18 cellular contexts compared by ENCODE assay signal in genomic region chr6:169918954-169919549, GRCh38.
A peak's percentile ranks its signal among the peaks of the same experiment; 100 is the strongest.
DNase-seq lines count a peak whose midpoint lies in the region; ATAC-seq, FAIRE-seq and TF ChIP-seq lines count a peak whose summit lies in the region.
"Had no signal": no experiment of that assay in that cellular context is flagged by ENCODE, and none has a peak within 500 bp of the region (broad histone marks: within the 10 kb centered on the region; RNA-seq: fewer than 3 reads in every experiment).

No MANE protein-coding gene starts in this region.

- no peak overlapping the region for H3K9ac ChIP-seq in HepG2 (ENCODE audit: insufficient read depth, low read depth, low read length)
- no peak overlapping the region for H3K9ac ChIP-seq in H1 (replicated peaks in 1 of 4; ENCODE audit: extremely low read depth in 1 of 4, low read depth in 3 of 4, low read length in 3 of 4)
- peak overlapping the region; percentile 17 for H3K9ac ChIP-seq in neuronal stem cell (ENCODE audit: low read depth, low read length, poor library complexity)
- H3K9ac ChIP-seq: BLaER1 had no signal

- no peak overlapping the region for H2AFZ ChIP-seq in HepG2 (ENCODE audit: low read length)
- H2AFZ ChIP-seq in H1 (ENCODE audit: low read length) = no peak overlapping the region
- H2AFZ ChIP-seq in neuronal stem cell (ENCODE audit: low read length) = no peak overlapping the region
- H2AFZ ChIP-seq: GM23338 had no signal

- H3K14ac ChIP-seq in H1 (ENCODE audit: insufficient read length) = no peak overlapping the region
- H3K14ac ChIP-seq in neuronal stem cell (ENCODE audit: low read length) = peak overlapping the region; percentile 79

- 0 out of 2 replicates have a peak overlapping the region, but pooled peaks have one; percentile 61 for H2BK20ac ChIP-seq in H1 (ENCODE audit: low read length)

- FAIRE-seq in HepG2 (lab: Jason Lieb, UNC) (no peak), H1 (lab: Jason Lieb, UNC) (no peak)
- FAIRE-seq: GM19239 had no signal

- H3K4me3 Mint-ChIP-seq in activated T-cell treated with anti-CD3 and anti-CD28 coated beads, Interleukin-2, amount 50 U/mL, for 4 hours = no peak overlapping the region
- H3K4me3 Mint-ChIP-seq: CD14-positive monocyte; CD4-positive, alpha-beta memory T cell; GM23338; H9 had no signal

- TF ChIP-seq EP300 in HepG2 (IDR thresholded peaks at IDR 0.05; ENCODE audit: low read depth in 2 of 2, low read length in 2 of 2) (no peak), HepG2 (CRISPR knock-in tag; IDR thresholded peaks at IDR 0.05; ENCODE audit: borderline replicate concordance) (no peak), H1 (IDR thresholded peaks at IDR 0.05; ENCODE audit: borderline replicate concordance in 1 of 2, low read depth in 2 of 2, low read length in 2 of 2) (no peak), sigmoid colon (IDR thresholded peaks at IDR 0.05) (no peak), stomach (IDR thresholded peaks at IDR 0.05) (no peak)

- 70% methylated on average over 24 of the region's 26 CpGs for WGBS in HepG2 (ENCODE audit: low lambda C conversion rate)
- whole genome bisulfite sequencing in right lobe of liver (ENCODE audit: insufficient coverage, low coverage, low lambda C conversion rate, missing lambda C conversion rate) = 74% methylated on average over 15 of the region's 26 CpGs
- 88% methylated on average over 26 of the region's 26 CpGs; no CpG with 5 or more reads in 1 of the 2 experiments for WGBS in H1 (ENCODE audit: extremely low coverage in 1 of 2, insufficient coverage in 1 of 2, insufficient read length in 1 of 2, insufficient replicate concordance in 2 of 2, low coverage in 1 of 2, low lambda C conversion rate in 2 of 2, missing lambda C conversion rate in 1 of 2), 2 experiments
- no CpG with 5 or more reads among the region's 26 CpGs for WGBS in neuronal stem cell (ENCODE audit: extremely low coverage in 2 of 2, insufficient read length in 2 of 2, insufficient replicate concordance in 1 of 2), 2 donors
- 90% methylated on average over 26 of the region's 26 CpGs for WGBS in sigmoid colon, 2 donors
- WGBS in stomach, 5 donors = 85 to 92% (median 92%) methylated on average over 24 to 26 of the region's 26 CpGs

- 0 out of 2 replicates have a peak overlapping the region, but pooled peaks have one; percentile 78 for H2BK5ac ChIP-seq in H1 (ENCODE audit: low read depth, low read length)
- H2BK5ac ChIP-seq in neuronal stem cell (ENCODE audit: low read length) = no peak overlapping the region

- no peak overlapping the region for H4K5ac ChIP-seq in H1 (ENCODE audit: insufficient read length, low read depth, low read length)

- CTCF ChIA-PET in HepG2 (lab: Yijun Ruan, JAX; ENCODE audit: low intra/inter-chr PET ratio, low total read pairs) (no interaction called here), H1 (lab: Charles Lee; ENCODE audit: partially characterized antibody) (interaction anchor here (1.2 kb wide), 1 partner anchor 112 kb away, joined by 3 read pairs; no protein-coding TSS in a partner anchor)

- intact Hi-C loops in HepG2 (cut with micrococcal nuclease; ENCODE audit: unreplicated experiment) (no loop called here), right lobe of liver (cut with DNase I) (no loop called here), sigmoid colon (cut with DNase I) (no loop called here), stomach (cut with DNase I; ENCODE audit: low total_unique reads) (no loop called here)

- no TSS peak for BruUV-seq in HepG2 (replicated peaks; lab: Mats Ljungman, UMichigan)

- no peak overlapping the region for H3K4me2 ChIP-seq in HepG2 (ENCODE audit: low read depth, low read length)
- no peak overlapping the region for H3K4me2 ChIP-seq in H1 (ENCODE audit: insufficient read depth in 1 of 2, low read depth in 2 of 2, low read length in 2 of 2)
- H3K4me2 ChIP-seq in neuronal stem cell (ENCODE audit: insufficient read depth, low read length, poor library complexity, severe bottlenecking) = no peak overlapping the region
- H3K4me2 ChIP-seq: GM23338 had no signal

- H2BK12ac ChIP-seq in H1 (ENCODE audit: low read depth, low read length) (peak overlapping the region; percentile 60; the same call in 1 of the 2 replicates), neuronal stem cell (ENCODE audit: low read length) (no peak overlapping the region)

- peak overlapping the region; percentile 71 for H3K4ac ChIP-seq in H1 (replicated peaks; ENCODE audit: insufficient read length, low read depth, low read length)
- H3K4ac ChIP-seq in neuronal stem cell (ENCODE audit: low read length) = peak overlapping the region; percentile 1

- H3K23me2 ChIP-seq in H1 (ENCODE audit: low read depth, low read length) = peaks cover 8% of the 10 kb centered on the region; the same call in 1 of the 2 replicates

- no peaks in the 10 kb centered on the region for H3K36me3 Mint-ChIP-seq in activated T-cell treated with anti-CD3 and anti-CD28 coated beads, Interleukin-2, amount 50 U/mL, for 4 hours (ENCODE audit: insufficient read depth)
- H3K36me3 Mint-ChIP-seq: CD14-positive monocyte; CD4-positive, alpha-beta memory T cell had no signal

- peaks cover 3% of the 10 kb centered on the region for H3K27me3 Mint-ChIP-seq in activated T-cell treated with anti-CD3 and anti-CD28 coated beads, Interleukin-2, amount 50 U/mL, for 4 hours (ENCODE audit: low read depth)

- H3K4me1 ChIP-seq in HepG2 (ENCODE audit: insufficient read depth, low read length) = peaks cover 39% of the 10 kb centered on the region
- peaks cover 0 to 34% (median 19%) of the 10 kb centered on the region in 4 donors for H3K4me1 ChIP-seq in right lobe of liver
- no peaks in the 10 kb centered on the region; a peak in 1 of 7 replicates for H3K4me1 ChIP-seq in H1 (replicated peaks in 1 of 4; ENCODE audit: control insufficient read depth in 3 of 4, insufficient read depth in 4 of 4, low read length in 3 of 4)
- H3K4me1 ChIP-seq in neuronal stem cell (ENCODE audit: control insufficient read depth in 2 of 2, insufficient read depth in 1 of 2, low read depth in 1 of 2, low read length in 2 of 2) = peaks cover 2 to 16% of the 10 kb centered on the region in 2 donors
- H3K4me1 ChIP-seq in sigmoid colon = no peaks in the 10 kb centered on the region
- peaks cover 0 to 11% (median 4%) of the 10 kb centered on the region in 4 donors for H3K4me1 ChIP-seq in stomach

- no peak overlapping the region for H3K4me3 ChIP-seq in HepG2 (replicated peaks in 1 of 3; ENCODE audit: insufficient read depth in 1 of 3, low read depth in 2 of 3, low read length in 3 of 3)
- H3K4me3 ChIP-seq in right lobe of liver = no peak overlapping the region
- no peak overlapping the region for H3K4me3 ChIP-seq in H1 (ENCODE audit: extremely low read depth in 1 of 4, insufficient read depth in 2 of 4, low read depth in 3 of 4, low read length in 4 of 4)
- peak overlapping the region in 1 of 2 donors; percentile 60 for H3K4me3 ChIP-seq in neuronal stem cell (ENCODE audit: low read length in 2 of 2)
- H3K4me3 ChIP-seq in sigmoid colon = no peak overlapping the region
- no peak overlapping the region for H3K4me3 ChIP-seq in stomach
- H3K4me3 ChIP-seq: BLaER1, GM23338 had no signal

- TF ChIP-seq POLR2A in HepG2 (IDR thresholded peaks at IDR 0.05; ENCODE audit: insufficient read depth in 1 of 2, low read depth in 2 of 2, low read length in 2 of 2) = no peak
- TF ChIP-seq POLR2A in right lobe of liver (IDR thresholded peaks at IDR 0.05) = no peak
- no peak for TF ChIP-seq POLR2A in H1 (IDR thresholded peaks at IDR 0.05; ENCODE audit: control extremely low read depth in 1 of 2, low read depth in 2 of 2, low read length in 2 of 2)
- no peak for TF ChIP-seq POLR2A in sigmoid colon (IDR thresholded peaks at IDR 0.05)
- no peak for TF ChIP-seq POLR2A in stomach (IDR thresholded peaks at IDR 0.05)

- H3K36me3 ChIP-seq in HepG2 (replicated peaks in 1 of 2; ENCODE audit: control insufficient read depth in 1 of 2, insufficient read depth in 2 of 2, low read length in 2 of 2) (no peaks in the 10 kb centered on the region), right lobe of liver (no peaks in the 10 kb centered on the region), H1 (ENCODE audit: control insufficient read depth in 2 of 4, insufficient read depth in 4 of 4, low read length in 3 of 4) (no peaks in the 10 kb centered on the region; a peak in 1 of 8 replicates), neuronal stem cell (replicated peaks in 1 of 2; ENCODE audit: control insufficient read depth in 2 of 2, insufficient read depth in 2 of 2, low read length in 2 of 2) (no peaks in the 10 kb centered on the region), sigmoid colon (no peaks in the 10 kb centered on the region), stomach (no peaks in the 10 kb centered on the region)
- H3K36me3 ChIP-seq: BLaER1 had no signal

- H3K18ac ChIP-seq in H1 (ENCODE audit: extremely low read depth, low read length) = no peak overlapping the region
- peak overlapping the region; percentile 51 for H3K18ac ChIP-seq in neuronal stem cell (ENCODE audit: low read length)

- H3K9me3 Mint-ChIP-seq in activated T-cell treated with anti-CD3 and anti-CD28 coated beads, Interleukin-2, amount 50 U/mL, for 4 hours = no peaks in the 10 kb centered on the region
- H3K9me3 Mint-ChIP-seq: CD4-positive, alpha-beta memory T cell had no signal

- H2BK120ac ChIP-seq in H1 (replicated peaks; ENCODE audit: low read depth, low read length) = no peak overlapping the region
- no peak overlapping the region for H2BK120ac ChIP-seq in neuronal stem cell (ENCODE audit: low read depth, low read length)

- H4K91ac ChIP-seq in H1 (replicated peaks; ENCODE audit: insufficient read length, low read length) (peak overlapping the region; percentile 89), neuronal stem cell (ENCODE audit: low read depth, low read length, poor library complexity) (peak overlapping the region; percentile 34)

- in situ Hi-C loops in HepG2 (cut with HindIII; ENCODE audit: extremely low pct_ligation_motif_present, low pct_unique_long_range_greater_than_20kb) = no loop called here

- TF ChIP-seq RAD21 in HepG2 (CRISPR knock-in tag; IDR thresholded peaks at IDR 0.05) = no peak
- no peak for TF ChIP-seq RAD21 in H1 (IDR thresholded peaks at IDR 0.05 in 1 of 2, conservative IDR thresholded peaks at IDR 0.05 in 1 of 2; ENCODE audit: low read depth in 2 of 2, low read length in 2 of 2)

- H3K79me2 ChIP-seq in HepG2 (ENCODE audit: insufficient read depth, low read length) (no peaks in the 10 kb centered on the region), H1 (ENCODE audit: control insufficient read depth in 1 of 2, insufficient read depth in 2 of 2, low read length in 2 of 2) (no peaks in the 10 kb centered on the region)

- H4K20me1 ChIP-seq in HepG2 (ENCODE audit: insufficient read depth, low read length) = no peaks in the 10 kb centered on the region
- H4K20me1 ChIP-seq in H1 (replicated peaks in 1 of 2; ENCODE audit: control insufficient read depth in 1 of 2, insufficient read depth in 2 of 2, low read length in 2 of 2) = peaks cover 0 to 1% of the 10 kb centered on the region in 2 experiments
- H4K20me1 ChIP-seq: BLaER1 had no signal

- 0 out of 2 replicates have a peak, but pooled peaks cover 2% of the 10 kb centered on the region for H3K79me1 ChIP-seq in H1 (ENCODE audit: low read depth, low read length)
- no peaks in the 10 kb centered on the region for H3K79me1 ChIP-seq in neuronal stem cell (ENCODE audit: low read depth, low read length)

- no peak overlapping the region for H3K23ac ChIP-seq in H1 (ENCODE audit: insufficient read length)
- H3K23ac ChIP-seq in neuronal stem cell (ENCODE audit: low read depth, low read length, poor library complexity) = peak overlapping the region; percentile 21

- no peak overlapping the region for H3K27ac ChIP-seq in HepG2 (ENCODE audit: extremely low read length, insufficient read depth, low read length)
- no peak overlapping the region for H3K27ac ChIP-seq in right lobe of liver
- no peak overlapping the region for H3K27ac ChIP-seq in H1 (ENCODE audit: low read depth, low read length)
- no peak overlapping the region for H3K27ac ChIP-seq in neuronal stem cell (replicated peaks; ENCODE audit: low read length)
- no peak overlapping the region for H3K27ac ChIP-seq in sigmoid colon
- no peak overlapping the region for H3K27ac ChIP-seq in stomach
- H3K27ac ChIP-seq: BLaER1 had no signal

- peak overlapping the region; percentile 65 for H2AK5ac ChIP-seq in H1 (ENCODE audit: low read depth, low read length)
- no peak overlapping the region for H2AK5ac ChIP-seq in neuronal stem cell (ENCODE audit: low read depth, low read length)

- POLR2A ChIA-PET in HepG2 (lab: Yijun Ruan, JAX) = no interaction called here
- POLR2A ChIA-PET in H1 (lab: Charles Lee; ENCODE audit: partially characterized antibody) = no interaction called here

- no peaks in the 10 kb centered on the region; a peak in 2 of 5 replicates for H3K27me3 ChIP-seq in HepG2 (ENCODE audit: control insufficient read depth in 1 of 2, insufficient read depth in 2 of 2, low read length in 2 of 2)
- H3K27me3 ChIP-seq in right lobe of liver = no peaks in the 10 kb centered on the region
- no peaks in the 10 kb centered on the region for H3K27me3 ChIP-seq in H1 (replicated peaks in 1 of 4; ENCODE audit: control insufficient read depth in 3 of 4, extremely low read depth in 1 of 4, insufficient read depth in 3 of 4, low read length in 3 of 4)
- no peaks in the 10 kb centered on the region for H3K27me3 ChIP-seq in neuronal stem cell (ENCODE audit: control insufficient read depth in 3 of 3, insufficient read depth in 3 of 3, low read depth in 1 of 3, low read length in 3 of 3)
- peaks cover 0 to 17% (median 0%) of the 10 kb centered on the region in 3 donors for H3K27me3 ChIP-seq in sigmoid colon
- peaks cover 0 to 5% (median 0%) of the 10 kb centered on the region in 3 donors for H3K27me3 ChIP-seq in stomach
- H3K27me3 ChIP-seq: BLaER1 had no signal

- H2BK15ac ChIP-seq in H1 (ENCODE audit: low read length) = 0 out of 2 replicates have a peak overlapping the region, but pooled peaks have one; percentile 99
- no peak overlapping the region for H2BK15ac ChIP-seq in neuronal stem cell (ENCODE audit: low read length)

- no peak overlapping the region for H3K56ac ChIP-seq in H1 (replicated peaks; ENCODE audit: insufficient read length, low read depth, low read length)

- TF ChIP-seq CTCF in HepG2 (CRISPR knock-in tag; IDR thresholded peaks at IDR 0.05) (no peak), right lobe of liver (IDR thresholded peaks at IDR 0.05) (no peak), H1 (IDR thresholded peaks at IDR 0.05; ENCODE audit: control extremely low read depth in 1 of 3, insufficient read depth in 1 of 3, low read depth in 1 of 3, low read length in 3 of 3) (no peak), sigmoid colon (IDR thresholded peaks at IDR 0.05) (no peak), stomach (IDR thresholded peaks at IDR 0.05) (no peak)

- H3K9me3 ChIP-seq in HepG2 (ENCODE audit: low read length) = no peaks in the 10 kb centered on the region
- H3K9me3 ChIP-seq in right lobe of liver = no peaks in the 10 kb centered on the region
- H3K9me3 ChIP-seq in H1 (ENCODE audit: insufficient read depth in 2 of 2, low read depth in 1 of 2, low read length in 1 of 2) = peaks cover 0 to 7% of the 10 kb centered on the region in 2 experiments; a peak in 2 of 4 replicates
- H3K9me3 ChIP-seq in neuronal stem cell (replicated peaks in 1 of 2; ENCODE audit: control insufficient read depth in 2 of 2, insufficient read depth in 1 of 2, low read depth in 1 of 2, low read length in 2 of 2) = peaks cover 0 to 6% of the 10 kb centered on the region in 2 donors
- no peaks in the 10 kb centered on the region for H3K9me3 ChIP-seq in sigmoid colon
- no peaks in the 10 kb centered on the region for H3K9me3 ChIP-seq in stomach
- H3K9me3 ChIP-seq: BLaER1 had no signal

- DNase-seq in HepG2 (ENCODE audit: low spot score) = no peak
- no peak for DNase-seq in right lobe of liver
- no peak for DNase-seq in H1 (ENCODE audit: low read depth in 1 of 2, low spot score in 2 of 2)
- DNase-seq in neuronal stem cell (ENCODE audit: low spot score) = no peak
- DNase-seq in sigmoid colon = peak; percentile 36
- DNase-seq in stomach = no peak
- DNase-seq in activated T-cell treated with anti-CD3 and anti-CD28 coated beads, Interleukin-2, amount 50 U/mL, for 4 hours = no peak
- DNase-seq: 8988T; CD4-positive, alpha-beta memory T cell; DMS153; DMS79; GDM1; H9 had no signal

- no peak for ATAC-seq in HepG2
- no peak for ATAC-seq in right lobe of liver
- no peak for ATAC-seq in GM21825 (IDR thresholded peaks at IDR 0.05; ENCODE audit: unreplicated experiment)
- ATAC-seq in activated T-cell treated with anti-CD3 and anti-CD28 coated beads, Interleukin-2, amount 50 U/mL, for 4 hours = no peak
- ATAC-seq: GM23338 had no signal

- H4K8ac ChIP-seq in H1 (ENCODE audit: extremely low read depth, insufficient read depth, low read length) (no peak overlapping the region), neuronal stem cell (ENCODE audit: low read depth, low read length) (peak overlapping the region; percentile 74)

- H3K4me1 Mint-ChIP-seq in activated T-cell treated with anti-CD3 and anti-CD28 coated beads, Interleukin-2, amount 50 U/mL, for 4 hours (ENCODE audit: low read depth) = peaks cover 2% of the 10 kb centered on the region
- H3K4me1 Mint-ChIP-seq: CD4-positive, alpha-beta memory T cell had no signal

Comparison
In these comparisons a context has a peak if more than half of its experiments do, and no peak if none do; other contexts are left out.
1. Of the 41 proteins assayed by ChIP-seq in both HepG2 and H1: peak only in HepG2: CEBPB; only in H1: none; in both: none; in neither: 40.